8 cellular contexts compared by ENCODE assay signal in the genomic region with DNA sequence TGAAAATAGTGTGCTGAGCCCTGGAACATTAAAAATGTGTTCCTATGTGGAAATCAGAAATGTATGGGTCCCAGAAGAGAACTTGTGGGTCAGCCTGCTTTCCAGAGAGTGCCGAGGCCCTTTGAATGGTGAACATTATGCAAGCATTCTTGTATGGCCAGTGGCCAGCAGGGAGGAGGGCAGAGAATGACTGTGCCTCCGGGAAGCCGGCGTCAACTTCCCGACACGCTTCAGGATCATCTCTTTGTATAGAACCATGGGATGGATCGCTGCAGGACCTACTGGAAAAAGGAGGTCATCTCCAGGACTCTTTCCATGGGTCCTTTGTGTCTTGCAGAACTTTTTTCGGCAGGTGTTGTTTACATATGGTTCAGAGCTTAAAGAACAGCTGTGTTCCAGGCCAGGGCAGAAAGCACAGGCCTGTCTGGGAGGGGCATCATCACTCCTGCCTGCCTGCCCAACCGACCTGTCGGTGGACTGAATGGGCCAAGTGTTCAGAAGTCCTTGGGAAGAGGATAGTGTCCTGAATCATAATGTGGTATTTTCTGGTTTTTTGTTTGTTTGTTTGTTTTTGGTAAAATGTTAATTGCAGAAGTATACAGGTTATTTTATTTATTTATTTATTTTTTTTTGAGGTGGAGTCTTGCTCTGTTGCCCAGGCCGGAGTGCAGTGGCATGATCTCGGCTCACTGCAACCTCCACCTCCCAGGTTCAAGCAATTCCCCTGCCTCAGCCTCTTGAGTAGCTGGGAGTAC. TPM values are rescaled to one million over a fixed set of nuclear protein-coding genes. Genes with fewer than 3 reads are reported as not detected.
A peak's percentile ranks its signal among the peaks of the same experiment; 100 is the strongest.
DNase-seq lines count a peak whose midpoint lies in the region; ATAC-seq and TF ChIP-seq lines count a peak whose summit lies in the region.

No MANE protein-coding gene starts in this region.

- POLR2A ChIA-PET in activated CD8-positive, alpha-beta T cell treated with anti-CD3 and anti-CD28 coated beads for 36 hours (lab: Charles Lee) = interaction anchor here (1.0 to 1.5 kb wide), 3 partner anchors 10 to 36 kb away, joined by 3 to 4 read pairs (median 3); no protein-coding TSS in a partner anchor

- intact Hi-C loops in activated CD8-positive, alpha-beta T cell treated with anti-CD3 and anti-CD28 coated beads for 36 hours (cut with micrococcal nuclease) = no loop called here

- H3K27ac Mint-ChIP-seq in activated naive CD4-positive, alpha-beta T cell treated with anti-CD3 and anti-CD28 coated beads, Interleukin-2, amount 50 U/mL, for 24 hours = peak overlapping the region; percentile 73
- peak overlapping the region; percentile 47 for H3K27ac Mint-ChIP-seq in activated CD8-positive, alpha-beta T cell treated with anti-CD3 and anti-CD28 coated beads for 36 hours
- peak overlapping the region; percentile 28 for H3K27ac Mint-ChIP-seq in neural crest cell (ENCODE audit: unreplicated experiment)

- peak overlapping the region; percentile 37 for H3K4me3 Mint-ChIP-seq in activated naive CD4-positive, alpha-beta T cell treated with anti-CD3 and anti-CD28 coated beads, Interleukin-2, amount 50 U/mL, for 24 hours
- H3K4me3 Mint-ChIP-seq in activated CD8-positive, alpha-beta T cell treated with anti-CD3 and anti-CD28 coated beads for 36 hours = no peak overlapping the region
- peak overlapping the region; percentile 78 for H3K4me3 Mint-ChIP-seq in neural crest cell

- H3K4me3 ChIP-seq in foreskin fibroblast (ENCODE audit: low read depth in 1 of 2, low read length in 2 of 2) = peak overlapping the region; percentile 20 to 33

- H3K36me3 Mint-ChIP-seq in activated naive CD4-positive, alpha-beta T cell treated with anti-CD3 and anti-CD28 coated beads, Interleukin-2, amount 50 U/mL, for 24 hours = no peaks in the 10 kb centered on the region
- peaks cover 28% of the 10 kb centered on the region for H3K36me3 Mint-ChIP-seq in activated CD8-positive, alpha-beta T cell treated with anti-CD3 and anti-CD28 coated beads for 36 hours (ENCODE audit: low read depth)
- H3K36me3 Mint-ChIP-seq in neural crest cell (ENCODE audit: low read depth) = no peaks in the 10 kb centered on the region

- DNase-seq in activated naive CD4-positive, alpha-beta T cell treated with Interleukin-2 at 50 U/mL for 16 hours = no peak
- no peak for DNase-seq in activated CD8-positive, alpha-beta T cell treated with anti-CD3 and anti-CD28 coated beads for 36 hours
- DNase-seq in foreskin fibroblast (peak; percentile 89 to 96), neural crest cell (ENCODE audit: low read depth, low spot score) (peak; percentile 49)

- no peak for TF ChIP-seq CTCF in activated CD8-positive, alpha-beta T cell treated with anti-CD3 and anti-CD28 coated beads for 36 hours (IDR thresholded peaks at IDR 0.05)
- no peak for TF ChIP-seq CTCF in foreskin fibroblast (IDR thresholded peaks at IDR 0.05; ENCODE audit: low read depth, low read length)
- no peak for TF ChIP-seq CTCF in neural crest cell (conservative IDR thresholded peaks at IDR 0.05)

- no peaks in the 10 kb centered on the region for H3K9me3 Mint-ChIP-seq in activated naive CD4-positive, alpha-beta T cell treated with anti-CD3 and anti-CD28 coated beads, Interleukin-2, amount 50 U/mL, for 24 hours
- H3K9me3 Mint-ChIP-seq in activated CD8-positive, alpha-beta T cell treated with anti-CD3 and anti-CD28 coated beads for 36 hours = no peaks in the 10 kb centered on the region
- no peaks in the 10 kb centered on the region for H3K9me3 Mint-ChIP-seq in neural crest cell

- H3K27me3 Mint-ChIP-seq in activated naive CD4-positive, alpha-beta T cell treated with anti-CD3 and anti-CD28 coated beads, Interleukin-2, amount 50 U/mL, for 24 hours = no peaks in the 10 kb centered on the region
- H3K27me3 Mint-ChIP-seq in activated CD8-positive, alpha-beta T cell treated with anti-CD3 and anti-CD28 coated beads for 36 hours = no peaks in the 10 kb centered on the region
- no peaks in the 10 kb centered on the region for H3K27me3 Mint-ChIP-seq in neural crest cell (ENCODE audit: low read depth)

- ATAC-seq in activated CD8-positive, alpha-beta T cell treated with anti-CD3 and anti-CD28 coated beads for 36 hours = no peak
- ATAC-seq in GM21423 (IDR thresholded peaks at IDR 0.05; ENCODE audit: unreplicated experiment) (no peak), GM19324 (IDR thresholded peaks at IDR 0.05; ENCODE audit: low FRiP score, unreplicated experiment) (no peak), GM21515 (IDR thresholded peaks at IDR 0.05; ENCODE audit: unreplicated experiment) (no peak)

- CTCF ChIA-PET in activated CD8-positive, alpha-beta T cell treated with anti-CD3 and anti-CD28 coated beads for 36 hours (lab: Charles Lee) = interaction anchor here (1.2 to 2.5 kb wide), 2 partner anchors 53 to 75 kb away, joined by 3 to 7 read pairs; no protein-coding TSS in a partner anchor

- peaks cover 88% of the 10 kb centered on the region for H3K4me1 Mint-ChIP-seq in activated naive CD4-positive, alpha-beta T cell treated with anti-CD3 and anti-CD28 coated beads, Interleukin-2, amount 50 U/mL, for 24 hours
- H3K4me1 Mint-ChIP-seq in activated CD8-positive, alpha-beta T cell treated with anti-CD3 and anti-CD28 coated beads for 36 hours (ENCODE audit: low read depth) = peaks cover 85% of the 10 kb centered on the region
- H3K4me1 Mint-ChIP-seq in neural crest cell = peaks cover 81% of the 10 kb centered on the region

RNA-seq across cellular contexts. Expression of gene PRRC2B, which starts 9.0 kb away (rescaled TPM):
- total RNA-seq in activated CD8-positive, alpha-beta T cell treated with anti-CD3 and anti-CD28 coated beads for 36 hours = 100 to 1,000 TPM; 134 to 141 TPM
- total RNA-seq in neural crest cell = 349 and 358 TPM in 2 replicates

Comparison
In these comparisons a context has a peak if more than half of its experiments do, and no peak if none do; other contexts are left out.
1. DNase-seq: peak in foreskin fibroblast (2 of 2) and neural crest cell (single experiment); none in activated naive CD4-positive, alpha-beta T cell treated with Interleukin-2 at 50 U/mL for 16 hours (single experiment) and activated CD8-positive, alpha-beta T cell treated with anti-CD3 and anti-CD28 coated beads for 36 hours (single experiment).
2. Peak in every context shown above with its lines, with median percentiles within 50 percentile points of each other: H3K27ac Mint-ChIP-seq.